In genomic region chr18:48673456-48674197, GRCh38 we compare ENCODE assay signal across 19 cellular contexts.
DNase-seq lines count a peak whose midpoint lies in the region; ATAC-seq, FAIRE-seq and TF ChIP-seq lines count a peak whose summit lies in the region.
"Had no signal": no experiment of that assay in that cellular context is flagged by ENCODE, and none has a peak within 500 bp of the region (broad histone marks: within the 10 kb centered on the region; RNA-seq: fewer than 3 reads in every experiment).

No MANE protein-coding gene starts in this region.

- ATAC-seq in Right ventricle myocardium superior (ENCODE audit: poor library complexity) (no peak), GM18505 (IDR thresholded peaks at IDR 0.05; ENCODE audit: unreplicated experiment) (no peak)
- ATAC-seq: Panc1; stimulated activated naive CD8-positive, alpha-beta T cell treated with anti-CD3 and anti-CD28 coated beads, Interleukin-15, Interleukin-2, amounts not matched to agents 100 U/mL and 50 U/mL, for 24 hours; T-cell had no signal

- H3K27ac ChIP-seq in left ventricle myocardium inferior (replicated peaks) (peak overlapping the region; percentile 47), endodermal cell (ENCODE audit: low read depth, low read length) (no peak overlapping the region), testis (no peak overlapping the region)
- H3K27ac ChIP-seq: parathyroid adenoma had no signal

- H3K4me3 Mint-ChIP-seq in endodermal cell: no peak overlapping the region
- H3K4me3 Mint-ChIP-seq: activated naive CD4-positive, alpha-beta T cell treated with anti-CD3 and anti-CD28 coated beads, Interleukin-2, amount 10 ng/mL, durations not matched to agents 7 days and 5 days; brain; T-cell had no signal

- no peak for DNase-seq in left ventricle myocardium inferior
- no peak for DNase-seq in Right ventricle myocardium superior
- peak; percentile 59 for DNase-seq in NOMO-1 treated with dmso at 0.1 percent for 144 hours (lab: John Stamatoyannopoulos, UW; ENCODE audit: unreplicated experiment)
- DNase-seq in endodermal cell: no peak
- DNase-seq in testis: peak; percentile 9
- DNase-seq in HTR-8/SVneo (ENCODE audit: insufficient read length, low spot score): no peak
- no peak for DNase-seq in NCI-H2081 (lab: John Stamatoyannopoulos, UW)
- DNase-seq: activated CD8-positive, alpha-beta memory T cell treated with anti-CD3 and anti-CD28 coated beads, Interleukin-2, amount 50 U/mL, for 4 hours; activated naive CD4-positive, alpha-beta T cell treated with anti-CD3 and anti-CD28 coated beads, Interleukin-2, amount 10 ng/mL, durations not matched to agents 7 days and 5 days; effector CD4-positive, alpha-beta T cell; NCI-H1694 treated with DMSO at 0.1 percent for 48 hours; NCI-H510A treated with DMSO at 0.1 percent for 48 hours; stimulated activated naive CD8-positive, alpha-beta T cell treated with anti-CD3 and anti-CD28 coated beads, Interleukin-15, Interleukin-2, amounts not matched to agents 100 U/mL and 50 U/mL, for 24 hours; T-cell had no signal

- peaks cover 10% of the 10 kb centered on the region for H3K9me3 ChIP-seq in left ventricle myocardium inferior (replicated peaks)
- H3K9me3 ChIP-seq in endodermal cell (ENCODE audit: control insufficient read depth, low read length): peaks cover 20% of the 10 kb centered on the region
- no peaks in the 10 kb centered on the region for H3K9me3 ChIP-seq in testis

- peaks cover 22% of the 10 kb centered on the region for H3K36me3 ChIP-seq in left ventricle myocardium inferior
- peaks cover 31% of the 10 kb centered on the region for H3K36me3 ChIP-seq in endodermal cell (ENCODE audit: control insufficient read depth, insufficient read depth, low read length)
- no peaks in the 10 kb centered on the region for H3K36me3 ChIP-seq in testis (ENCODE audit: low read depth, missing control alignments)

- peaks cover 1% of the 10 kb centered on the region for H3K4me1 Mint-ChIP-seq in endodermal cell

- H3K4me1 ChIP-seq in left ventricle myocardium inferior (peaks cover 52% of the 10 kb centered on the region), endodermal cell (ENCODE audit: control insufficient read depth, insufficient read depth, low read length) (no peaks in the 10 kb centered on the region), testis (peaks cover 7% of the 10 kb centered on the region)
- H3K4me1 ChIP-seq: parathyroid adenoma had no signal

- TF ChIP-seq CTCF in left ventricle myocardium inferior (IDR thresholded peaks at IDR 0.05; ENCODE audit: borderline replicate concordance): no peak
- TF ChIP-seq CTCF in endodermal cell (conservative IDR thresholded peaks at IDR 0.05): no peak
- no peak for TF ChIP-seq CTCF in testis (IDR thresholded peaks at IDR 0.05)

- no peaks in the 10 kb centered on the region for H3K27me3 Mint-ChIP-seq in endodermal cell (ENCODE audit: insufficient read depth)

- H3K27me3 ChIP-seq in left ventricle myocardium inferior (ENCODE audit: low read depth) (no peaks in the 10 kb centered on the region), endodermal cell (ENCODE audit: control insufficient read depth, insufficient read depth, low read length, poor library complexity, severe bottlenecking) (no peaks in the 10 kb centered on the region), testis (no peaks in the 10 kb centered on the region)

- WGBS in endodermal cell (ENCODE audit: insufficient coverage in 1 of 2, insufficient read length in 1 of 2), 2 experiments: 91 to 95% methylated on average over 5 to 7 of the region's 7 CpGs
- 65 to 74% methylated on average over 7 of the region's 7 CpGs for WGBS in testis, 2 donors

- peak overlapping the region; percentile 26 for H3K27ac Mint-ChIP-seq in endodermal cell
- H3K27ac Mint-ChIP-seq: activated naive CD4-positive, alpha-beta T cell treated with anti-CD3 and anti-CD28 coated beads, Interleukin-2, amount 10 ng/mL, durations not matched to agents 7 days and 5 days; T-cell had no signal

- no peak overlapping the region for H3K9ac ChIP-seq in endodermal cell (ENCODE audit: extremely low read depth, low read length, poor library complexity, severe bottlenecking)
- H3K9ac ChIP-seq: parathyroid adenoma had no signal

- H3K4me3 ChIP-seq in left ventricle myocardium inferior (no peak overlapping the region), endodermal cell (ENCODE audit: low read length) (no peak overlapping the region), testis (no peak overlapping the region)

- TF ChIP-seq POLR2A in testis (IDR thresholded peaks at IDR 0.05) (no peak), GM18505 (IDR thresholded peaks at IDR 0.05; ENCODE audit: borderline replicate concordance, extremely low read depth, insufficient read depth, insufficient read length) (no peak)

- H3K9me3 Mint-ChIP-seq in endodermal cell: peaks cover 11% of the 10 kb centered on the region

- peaks cover 17% of the 10 kb centered on the region for H3K36me3 Mint-ChIP-seq in endodermal cell (ENCODE audit: low read depth)
- H3K36me3 Mint-ChIP-seq: activated naive CD4-positive, alpha-beta T cell treated with anti-CD3 and anti-CD28 coated beads, Interleukin-2, amount 10 ng/mL, durations not matched to agents 7 days and 5 days had no signal

- no peak for FAIRE-seq in HTR-8/SVneo (lab: Jason Lieb, UNC)
- FAIRE-seq: GM19239 had no signal

- intact Hi-C loops in left ventricle myocardium inferior (cut with micrococcal nuclease) (loop anchor here (10.0 kb wide), 1 partner anchor 741 kb away; no protein-coding TSS in a partner anchor), Right ventricle myocardium superior (cut with DNase I) (loop anchor here (2.0 to 10.0 kb wide), 3 partner anchors 111 to 773 kb away; no protein-coding TSS in a partner anchor), testis (cut with DNase I; ENCODE audit: low total_unique reads) (no loop called here)

Comparison
In these comparisons a context has a peak if more than half of its experiments do, and no peak if none do; other contexts are left out.
1. DNase-seq: peak in NOMO-1 treated with dmso at 0.1 percent for 144 hours (single experiment) and testis (single experiment); none in left ventricle myocardium inferior (single experiment), Right ventricle myocardium superior (single experiment), endodermal cell (single experiment), HTR-8/SVneo (single experiment) and NCI-H2081 (0 of 2).